Comparison of ENCODE assay signal across 15 cellular contexts in the genomic region with DNA sequence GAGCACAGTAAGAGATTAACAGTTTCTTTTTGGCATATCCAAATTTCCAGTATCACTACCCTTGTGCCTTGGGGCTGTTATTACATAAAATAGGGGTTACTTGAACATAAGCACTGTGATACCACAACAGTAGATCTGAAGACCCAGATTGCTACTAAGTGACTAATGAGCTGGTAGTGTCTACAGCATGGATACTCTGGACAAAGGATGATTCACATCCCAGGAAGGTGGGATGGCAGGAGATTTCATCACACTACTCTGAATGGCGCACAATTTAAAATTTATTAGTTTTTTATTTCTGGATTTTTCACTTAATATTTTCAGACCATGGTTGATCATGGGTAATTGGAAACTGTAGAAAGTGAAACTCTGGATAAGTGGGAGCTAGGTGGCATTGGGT.
DNase-seq lines count a peak whose midpoint lies in the region; FAIRE-seq and TF ChIP-seq lines count a peak whose summit lies in the region.
"Had no signal": no experiment of that assay in that cellular context is flagged by ENCODE, and none has a peak within 500 bp of the region (broad histone marks: within the 10 kb centered on the region; RNA-seq: fewer than 3 reads in every experiment).

No MANE protein-coding gene starts in this region.

- H4K20me1 ChIP-seq in endothelial cell of umbilical vein (replicated peaks; ENCODE audit: control insufficient read depth, extremely low read depth, insufficient read depth, low read length) = no peaks in the 10 kb centered on the region

- no peak overlapping the region for H3K27ac ChIP-seq in endothelial cell of umbilical vein (ENCODE audit: insufficient read depth, low read depth, low read length)
- H3K27ac ChIP-seq: C4-2B, psoas muscle, tibial nerve had no signal

- no peaks in the 10 kb centered on the region for H3K9me1 ChIP-seq in endothelial cell of umbilical vein (replicated peaks; ENCODE audit: control insufficient read depth, extremely low read depth, insufficient read depth, low read length)

- peak; percentile 76 for FAIRE-seq in RCC 7860 (lab: Jason Lieb, UNC)
- FAIRE-seq in endothelial cell of umbilical vein (lab: Jason Lieb, UNC) = no peak
- no peak for FAIRE-seq in GM12891 (lab: Jason Lieb, UNC)
- FAIRE-seq: kidney had no signal

- BruUV-seq in endothelial cell of umbilical vein (replicated peaks; lab: Mats Ljungman, UMichigan) = no TSS peak

- H2AFZ ChIP-seq in endothelial cell of umbilical vein (ENCODE audit: low read depth, low read length) = no peak overlapping the region

- DNase-seq in ELR (ENCODE audit: low read depth) = peak; percentile 90
- DNase-seq in RCC 7860 (ENCODE audit: low spot score) = peak; percentile 58
- no peak for DNase-seq in endothelial cell of umbilical vein (ENCODE audit: low read depth, low spot score)
- DNase-seq in non-pigmented ciliary epithelial cell (ENCODE audit: low read depth) = peak; percentile 55
- DNase-seq in GM12891 (ENCODE audit: insufficient read length, low spot score) = no peak
- no peak for DNase-seq in superior temporal gyrus (ENCODE audit: extremely low spot score)
- DNase-seq in SHP77 (lab: John Stamatoyannopoulos, UW) = no peak
- no peak for DNase-seq in DMS79 treated with DMSO at 0.1 percent for 48 hours (lab: John Stamatoyannopoulos, UW)
- DNase-seq: activated CD4-positive, alpha-beta T cell treated with anti-CD3 and anti-CD28 coated beads for 36 hours; kidney; NCI-H1417 treated with DMSO at 0.1 percent for 48 hours; NCI-H446; psoas muscle had no signal

- TF ChIP-seq POLR2A in endothelial cell of umbilical vein (IDR thresholded peaks at IDR 0.05; ENCODE audit: low read depth, low read length) = no peak
- no peak for TF ChIP-seq POLR2A in GM12891 (IDR thresholded peaks at IDR 0.05; ENCODE audit: low read depth, low read length)

- no peaks in the 10 kb centered on the region for H3K27me3 ChIP-seq in endothelial cell of umbilical vein (ENCODE audit: control insufficient read depth in 2 of 2, insufficient read depth in 2 of 2, low read length in 2 of 2)
- H3K27me3 ChIP-seq: tibial nerve had no signal

- intact Hi-C loops in endothelial cell of umbilical vein (cut with micrococcal nuclease) = no loop called here

- no peak overlapping the region for H3K9ac ChIP-seq in endothelial cell of umbilical vein (replicated peaks; ENCODE audit: extremely low read depth, insufficient read depth, low read length)

- peaks cover 8% of the 10 kb centered on the region for H3K4me1 ChIP-seq in endothelial cell of umbilical vein (ENCODE audit: control insufficient read depth, extremely low read depth, insufficient read depth, low read length)
- H3K4me1 ChIP-seq: psoas muscle had no signal

- no peaks in the 10 kb centered on the region for H3K36me3 ChIP-seq in endothelial cell of umbilical vein (ENCODE audit: control insufficient read depth in 2 of 2, extremely low read depth in 1 of 2, insufficient read depth in 2 of 2, low read length in 2 of 2)
- H3K36me3 ChIP-seq: tibial nerve had no signal

- no peak overlapping the region for H3K4me2 ChIP-seq in endothelial cell of umbilical vein (ENCODE audit: insufficient read depth, low read length)

- CTCF ChIA-PET in endothelial cell of umbilical vein (lab: Charles Lee) = no interaction called here

- TF ChIP-seq CTCF in endothelial cell of umbilical vein (IDR thresholded peaks at IDR 0.05; ENCODE audit: extremely low read depth in 1 of 2, insufficient read depth in 1 of 2, low read depth in 1 of 2, low read length in 2 of 2) = no peak

- no peak overlapping the region for H3K4me3 ChIP-seq in endothelial cell of umbilical vein (replicated peaks in 1 of 3; ENCODE audit: insufficient read depth in 1 of 3, low read depth in 1 of 3, low read length in 3 of 3)
- H3K4me3 ChIP-seq: psoas muscle, tibial nerve had no signal

- POLR2A ChIA-PET in endothelial cell of umbilical vein (lab: Charles Lee) = no interaction called here

- dilution Hi-C loops in endothelial cell of umbilical vein (cut with MboI; ENCODE audit: extremely low pct_ligation_motif_present, low sequenced_read_pairs) = no loop called here

- no peaks in the 10 kb centered on the region for H3K79me2 ChIP-seq in endothelial cell of umbilical vein (ENCODE audit: control insufficient read depth, insufficient read depth, low read length)

- no peaks in the 10 kb centered on the region for H3K9me3 ChIP-seq in endothelial cell of umbilical vein (replicated peaks; ENCODE audit: control insufficient read depth, insufficient read depth, low read length)
- H3K9me3 ChIP-seq: psoas muscle, tibial nerve had no signal

TF ChIP-seq in endothelial cell of umbilical vein, 7 proteins besides CTCF, POLR2A, EP300 and RAD21:
- TF ChIP-seq GATA2 (IDR thresholded peaks at IDR 0.05; ENCODE audit: insufficient read depth, insufficient read length, low read depth, low read length) = no peak
- peak; percentile 30 for TF ChIP-seq FOS (IDR thresholded peaks at IDR 0.05; ENCODE audit: borderline replicate concordance, insufficient read depth, low read length)

TF ChIP-seq in GM12891, 5 proteins besides CTCF, POLR2A, EP300 and RAD21:
- no peak for TF ChIP-seq TAF1 (IDR thresholded peaks at IDR 0.05; ENCODE audit: low read depth, low read length)
- TF ChIP-seq POU2F2 (IDR thresholded peaks at IDR 0.05; ENCODE audit: low read depth, low read length) = no peak
- TF ChIP-seq PAX5 (IDR thresholded peaks at IDR 0.05; ENCODE audit: insufficient read depth, low read length, severe bottlenecking) = no peak
- no peak for TF ChIP-seq POLR2AphosphoS5 (IDR thresholded peaks at IDR 0.05; ENCODE audit: low read depth, low read length)
- no peak for TF ChIP-seq SPI1 (IDR thresholded peaks at IDR 0.05; ENCODE audit: low read depth, low read length)

Comparison
In these comparisons a context has a peak if more than half of its experiments do, and no peak if none do; other contexts are left out.
1. DNase-seq: peak in ELR (single experiment), RCC 7860 (single experiment) and non-pigmented ciliary epithelial cell (single experiment); none in endothelial cell of umbilical vein (single experiment), GM12891 (single experiment), superior temporal gyrus (single experiment), SHP77 (0 of 2) and DMS79 treated with DMSO at 0.1 percent for 48 hours (single experiment).